In genomic region chr17:79936661-79937434, GRCh38 we compare ENCODE assay signal across 1 cellular context.
TF ChIP-seq lines count a peak whose summit lies in the region.

No MANE protein-coding gene starts in this region.

TF ChIP-seq in HEK293, 187 proteins besides CTCF, POLR2A, EP300 and RAD21 (continued from another document):
- no peak for TF ChIP-seq REST (tag by site-specific recombination; IDR thresholded peaks at IDR 0.05)
- TF ChIP-seq ZBTB10 (tag by site-specific recombination; IDR thresholded peaks at IDR 0.05): 0 out of 2 replicates have a peak, but pooled peaks have one; percentile 23
- TF ChIP-seq MEIS1 (CRISPR knock-in tag; IDR thresholded peaks at IDR 0.05; ENCODE audit: borderline replicate concordance): no peak
- no peak for TF ChIP-seq RBAK (tag by site-specific recombination; IDR thresholded peaks at IDR 0.05)
- peak; percentile 44 for TF ChIP-seq GLIS2 (tag by site-specific recombination; IDR thresholded peaks at IDR 0.05)
- no peak for TF ChIP-seq ZNF391 (tag by site-specific recombination; IDR thresholded peaks at IDR 0.05; ENCODE audit: borderline replicate concordance, low read depth)
- 0 out of 2 replicates have a peak, but pooled peaks have one; percentile 22 for TF ChIP-seq MYNN (tag by site-specific recombination; IDR thresholded peaks at IDR 0.05; ENCODE audit: borderline replicate concordance)
- TF ChIP-seq KLF17 (tag by site-specific recombination; IDR thresholded peaks at IDR 0.05): peak; percentile 68; the same call in 1 of the 2 replicates
- peak; percentile 43 for TF ChIP-seq GLIS1 (tag by site-specific recombination; IDR thresholded peaks at IDR 0.05)
- no peak for TF ChIP-seq BCL11B (tag by site-specific recombination; IDR thresholded peaks at IDR 0.05; ENCODE audit: low read depth)
- TF ChIP-seq SP7 (tag by site-specific recombination; IDR thresholded peaks at IDR 0.05): peak; percentile 35; the same call in 1 of the 2 replicates
- TF ChIP-seq ZNF585B (tag by site-specific recombination; IDR thresholded peaks at IDR 0.05): no peak
- 0 out of 2 replicates have a peak, but pooled peaks have one; percentile 33 for TF ChIP-seq KLF8 (tag by site-specific recombination; IDR thresholded peaks at IDR 0.05)
- TF ChIP-seq KLF1 (tag by site-specific recombination; IDR thresholded peaks at IDR 0.05): peak; percentile 24; the same call in 1 of the 2 replicates
- no peak for TF ChIP-seq ZNF175 (tag by site-specific recombination; IDR thresholded peaks at IDR 0.05)
- no peak for TF ChIP-seq TRIM28 (IDR thresholded peaks at IDR 0.05; ENCODE audit: borderline replicate concordance, low read length)
- TF ChIP-seq ZEB2 (tag by site-specific recombination; IDR thresholded peaks at IDR 0.05): no peak
- 0 out of 2 replicates have a peak, but pooled peaks have one; percentile 37 for TF ChIP-seq ZNF2 (tag by site-specific recombination; IDR thresholded peaks at IDR 0.05)
- TF ChIP-seq ZIC2 (tag by site-specific recombination; IDR thresholded peaks at IDR 0.05): 0 out of 2 replicates have a peak, but pooled peaks have one; percentile 27
- TF ChIP-seq ZNF561 (tag by site-specific recombination; IDR thresholded peaks at IDR 0.05; ENCODE audit: borderline replicate concordance): no peak
- no peak for TF ChIP-seq ZNF26 (tag by site-specific recombination; IDR thresholded peaks at IDR 0.05)
- TF ChIP-seq ZNF132 (tag by site-specific recombination; IDR thresholded peaks at IDR 0.05; ENCODE audit: borderline replicate concordance): no peak
- no peak for TF ChIP-seq ZNF664 (tag by site-specific recombination; IDR thresholded peaks at IDR 0.05)
- peak; percentile 98 for TF ChIP-seq ZSCAN4 (tag by site-specific recombination; IDR thresholded peaks at IDR 0.05)
TF ChIP-seq in HEK293: peak in this region for 16.
